In the genomic region with DNA sequence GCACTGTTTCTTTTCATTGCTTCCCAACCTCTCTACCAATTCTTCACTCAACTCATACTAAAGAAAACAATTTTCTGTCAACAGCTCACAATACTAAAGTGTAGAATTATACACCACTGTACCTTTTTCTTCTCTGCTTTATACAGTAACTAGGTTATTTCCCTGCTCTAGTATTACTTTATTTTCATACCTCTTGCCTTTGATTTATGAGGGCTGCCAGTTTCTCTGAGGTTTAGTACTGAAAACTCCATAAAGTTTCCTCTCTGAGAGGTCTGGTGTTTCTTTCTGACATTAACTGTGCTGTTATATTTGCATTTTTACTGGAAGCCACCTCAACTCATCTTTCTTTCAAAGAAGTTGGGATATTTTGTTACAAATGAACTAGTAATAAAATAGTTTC, we compare ENCODE assay signal across 19 cellular contexts.
A peak's percentile ranks its signal among the peaks of the same experiment; 100 is the strongest.
DNase-seq lines count a peak whose midpoint lies in the region; ATAC-seq and TF ChIP-seq lines count a peak whose summit lies in the region.
"Had no signal": no experiment of that assay in that cellular context is flagged by ENCODE, and none has a peak within 500 bp of the region (broad histone marks: within the 10 kb centered on the region; RNA-seq: fewer than 3 reads in every experiment).

No MANE protein-coding gene starts in this region.

- no peak for ATAC-seq in CD8-positive, alpha-beta T cell
- peak in 1 of 2 donors; percentile 69 for ATAC-seq in naive thymus-derived CD8-positive, alpha-beta T cell
- ATAC-seq: HepG2, Panc1 had no signal

- no peak overlapping the region for H3K4me3 ChIP-seq in CD8-positive, alpha-beta T cell (ENCODE audit: low read depth, low read length)

- no peaks in the 10 kb centered on the region for H3K27me3 ChIP-seq in CD8-positive, alpha-beta T cell (ENCODE audit: insufficient read depth, low read length)

- H3K4me3 Mint-ChIP-seq in activated naive CD4-positive, alpha-beta T cell treated with anti-CD3 and anti-CD28 coated beads, Interleukin-2, amount 50 U/mL, for 24 hours, result peak overlapping the region; percentile 69
- H3K4me3 Mint-ChIP-seq in CD8-positive, alpha-beta T cell, result no peak overlapping the region
- H3K4me3 Mint-ChIP-seq in naive thymus-derived CD8-positive, alpha-beta T cell, result peak overlapping the region in 8 of 10 donors; percentile 23 to 67 (median 46)

- no peak overlapping the region for H3K27ac ChIP-seq in CD8-positive, alpha-beta T cell (ENCODE audit: low read depth, low read length)
- H3K27ac ChIP-seq: RWPE1 had no signal

- H3K36me3 Mint-ChIP-seq in activated naive CD4-positive, alpha-beta T cell treated with anti-CD3 and anti-CD28 coated beads, Interleukin-2, amount 50 U/mL, for 24 hours, result peaks cover 8% of the 10 kb centered on the region
- no peaks in the 10 kb centered on the region for H3K36me3 Mint-ChIP-seq in CD8-positive, alpha-beta T cell
- peaks cover 0 to 5% (median 0%) of the 10 kb centered on the region in 3 donors for H3K36me3 Mint-ChIP-seq in naive thymus-derived CD8-positive, alpha-beta T cell

- peaks cover 7% of the 10 kb centered on the region for H3K9me3 Mint-ChIP-seq in activated naive CD4-positive, alpha-beta T cell treated with anti-CD3 and anti-CD28 coated beads, Interleukin-2, amount 50 U/mL, for 24 hours
- peaks cover 5% of the 10 kb centered on the region for H3K9me3 Mint-ChIP-seq in CD8-positive, alpha-beta T cell
- H3K9me3 Mint-ChIP-seq in naive thymus-derived CD8-positive, alpha-beta T cell, result peaks cover 0 to 13% (median 0%) of the 10 kb centered on the region in 9 donors

- peak overlapping the region; percentile 89 for H3K27ac Mint-ChIP-seq in activated naive CD4-positive, alpha-beta T cell treated with anti-CD3 and anti-CD28 coated beads, Interleukin-2, amount 50 U/mL, for 24 hours
- peak overlapping the region; percentile 66 for H3K27ac Mint-ChIP-seq in CD8-positive, alpha-beta T cell
- peak overlapping the region in 8 of 10 donors; percentile 0 to 87 (median 68) for H3K27ac Mint-ChIP-seq in naive thymus-derived CD8-positive, alpha-beta T cell

- no peak for TF ChIP-seq CTCF in CD8-positive, alpha-beta T cell (IDR thresholded peaks at IDR 0.05)

- H3K4me1 ChIP-seq in CD8-positive, alpha-beta T cell (ENCODE audit: insufficient read depth, low read length), result peaks cover 21% of the 10 kb centered on the region

- POLR2A ChIA-PET in CD8-positive, alpha-beta T cell (lab: Charles Lee), result no interaction called here
- POLR2A ChIA-PET in naive thymus-derived CD8-positive, alpha-beta T cell (lab: Charles Lee), result interaction anchor here (0.5 kb wide), 1 partner anchor 19 kb away, joined by 3 read pairs; no protein-coding TSS in a partner anchor

- DNase-seq in activated naive CD4-positive, alpha-beta T cell treated with Interleukin-2 at 50 U/mL for 16 hours, result no peak
- DNase-seq in CD8-positive, alpha-beta T cell, result no peak
- peak; percentile 3 for DNase-seq in NCI-H69 (lab: John Stamatoyannopoulos, UW)
- peak in 1 of 10 donors; percentile 6 for DNase-seq in naive thymus-derived CD8-positive, alpha-beta T cell
- DNase-seq in DMS 273 (lab: John Stamatoyannopoulos, UW; ENCODE audit: unreplicated experiment), result no peak
- DNase-seq in NCI-H1048 (lab: John Stamatoyannopoulos, UW), result no peak
- DNase-seq: C1 segment of cervical spinal cord, DND-41, Karpas-422, NCI-H1105 treated with DMSO at 0.1 percent for 48 hours, NCI-H146, NCI-H1930, NCI-H446 treated with DMSO at 0.1 percent for 48 hours, NCI-H526, SHP77 treated with DMSO at 0.1 percent for 48 hours had no signal

- H3K36me3 ChIP-seq in CD8-positive, alpha-beta T cell (ENCODE audit: insufficient read depth, low read length), result no peaks in the 10 kb centered on the region

- H3K9me3 ChIP-seq in CD8-positive, alpha-beta T cell (ENCODE audit: low read length), result no peaks in the 10 kb centered on the region

- intact Hi-C loops in CD8-positive, alpha-beta T cell (cut with DNase I, micrococcal nuclease), result loop anchor here in 1 of 2 experiments (5.0 kb wide), 1 partner anchor 35 kb away; no protein-coding TSS in a partner anchor

- CTCF ChIA-PET in CD8-positive, alpha-beta T cell (lab: Charles Lee), result interaction anchor here (1.2 kb wide), 1 partner anchor 26 kb away, joined by 4 read pairs; no protein-coding TSS in a partner anchor

- H3K27me3 Mint-ChIP-seq in activated naive CD4-positive, alpha-beta T cell treated with anti-CD3 and anti-CD28 coated beads, Interleukin-2, amount 50 U/mL, for 24 hours, result no peaks in the 10 kb centered on the region
- H3K27me3 Mint-ChIP-seq in CD8-positive, alpha-beta T cell (ENCODE audit: low read depth), result no peaks in the 10 kb centered on the region
- no peaks in the 10 kb centered on the region for H3K27me3 Mint-ChIP-seq in naive thymus-derived CD8-positive, alpha-beta T cell

- H3K4me1 Mint-ChIP-seq in activated naive CD4-positive, alpha-beta T cell treated with anti-CD3 and anti-CD28 coated beads, Interleukin-2, amount 50 U/mL, for 24 hours, result peaks cover 42% of the 10 kb centered on the region
- H3K4me1 Mint-ChIP-seq in CD8-positive, alpha-beta T cell (ENCODE audit: low read depth), result peaks cover 20% of the 10 kb centered on the region
- peaks cover 17 to 34% (median 26%) of the 10 kb centered on the region in 4 donors for H3K4me1 Mint-ChIP-seq in naive thymus-derived CD8-positive, alpha-beta T cell
